Comparison of ENCODE assay signal across 4 cellular contexts in the genomic region with DNA sequence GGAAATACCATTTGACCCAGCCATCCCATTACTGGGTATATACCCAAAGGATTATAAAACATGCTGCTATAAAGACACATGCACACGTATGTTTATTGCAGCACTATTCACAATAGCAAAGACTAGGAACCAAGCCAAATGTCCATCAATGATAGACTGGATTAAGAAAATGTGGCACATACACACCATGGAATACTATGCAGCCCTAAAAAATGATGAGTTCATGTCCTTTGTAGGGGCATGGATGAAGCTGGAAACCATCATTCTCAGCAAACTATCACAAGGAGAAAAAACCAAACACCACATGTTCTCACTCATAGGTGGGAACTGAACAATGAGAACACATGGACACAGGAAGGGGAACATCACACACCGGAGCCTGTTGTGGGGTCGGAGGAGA. TPM values are rescaled to one million over a fixed set of nuclear protein-coding genes. Genes with fewer than 3 reads are reported as not detected.
DNase-seq lines count a peak whose midpoint lies in the region; ATAC-seq, FAIRE-seq and TF ChIP-seq lines count a peak whose summit lies in the region.
"Not testable (repeated sequence)": the region's sequence is repeated elsewhere in the genome, so short reads cannot be mapped to it uniquely, and the experiment has no call there.
"Had no signal": no experiment of that assay in that cellular context is flagged by ENCODE, and none has a peak within 500 bp of the region (broad histone marks: within the 10 kb centered on the region; RNA-seq: fewer than 3 reads in every experiment).

No MANE protein-coding gene starts in this region.

- H3K4me1 Mint-ChIP-seq in activated CD4-positive, alpha-beta T cell treated with anti-CD3 and anti-CD28 coated beads, Interleukin-2, amount 10 ng/mL, durations not matched to agents 24 days and 14 days: not testable (repeated sequence)

- intact Hi-C loops in activated CD4-positive, alpha-beta T cell treated with anti-CD3 and anti-CD28 coated beads, Interleukin-2, amount 10 ng/mL, durations not matched to agents 24 days and 14 days (cut with micrococcal nuclease); K562 (cut with micrococcal nuclease): not testable (repeated sequence)

- H3K9me1 ChIP-seq in K562 (ENCODE audit: control insufficient read depth, insufficient read depth, low read length): not testable (repeated sequence)

- H3K79me2 ChIP-seq in K562 (ENCODE audit: control insufficient read depth, insufficient read depth, low read length): not testable (repeated sequence)

- DNase-seq in activated CD4-positive, alpha-beta T cell treated with anti-CD3 and anti-CD28 coated beads, Interleukin-2, amount 10 ng/mL, durations not matched to agents 24 days and 14 days: peak; percentile 11
- not testable (repeated sequence) for DNase-seq in K562 (ENCODE audit: extremely low read depth in 1 of 4, low spot score in 3 of 4)

- not testable (repeated sequence) for H3K4me1 ChIP-seq in HEK293 (ENCODE audit: control insufficient read depth, insufficient read depth, low read length); K562 (replicated peaks in 1 of 2; ENCODE audit: control insufficient read depth in 2 of 2, insufficient read depth in 2 of 2, low read length in 2 of 2)

- H3K9ac ChIP-seq in K562 (ENCODE audit: insufficient read depth in 1 of 2, low read depth in 2 of 2, low read length in 2 of 2): not testable (repeated sequence)

- POLR2A ChIA-PET in HEK293 (lab: Yijun Ruan, JAX); K562 (lab: Yijun Ruan, JAX): not testable (repeated sequence)

- not testable (repeated sequence) for H3K36me3 ChIP-seq in HEK293 (ENCODE audit: control insufficient read depth in 2 of 2, insufficient read depth in 1 of 2, low read length in 2 of 2); K562 (ENCODE audit: control insufficient read depth, insufficient read depth, low read length)

- not testable (repeated sequence) for H3K27me3 Mint-ChIP-seq in activated CD4-positive, alpha-beta T cell treated with anti-CD3 and anti-CD28 coated beads, Interleukin-2, amount 10 ng/mL, durations not matched to agents 24 days and 14 days

- not testable (repeated sequence) for TF ChIP-seq CTCF in HEK293 (tag by site-specific recombination; IDR thresholded peaks at IDR 0.05); K562 (IDR thresholded peaks at IDR 0.05 in 2 of 3, conservative IDR thresholded peaks at IDR 0.05 in 1 of 3; ENCODE audit: insufficient read depth in 2 of 3, low read depth in 1 of 3, low read length in 3 of 3)

- H3K4me3 Mint-ChIP-seq in activated CD4-positive, alpha-beta T cell treated with anti-CD3 and anti-CD28 coated beads, Interleukin-2, amount 10 ng/mL, durations not matched to agents 24 days and 14 days: not testable (repeated sequence)

- H3K27ac ChIP-seq in HEK293 (ENCODE audit: extremely low read depth, low read depth, low read length); K562 (ENCODE audit: extremely low read depth, low read depth, low read length): not testable (repeated sequence)

- not testable (repeated sequence) for H3K27me3 ChIP-seq in K562 (ENCODE audit: control insufficient read depth in 2 of 2, insufficient read depth in 2 of 2, low read length in 2 of 2)

- not testable (repeated sequence) for FAIRE-seq in K562 (lab: Jason Lieb, UNC)

- H3K4me3 ChIP-seq in HEK293 (ENCODE audit: low read depth, low read length); K562: not testable (repeated sequence)

- not testable (repeated sequence) for H3K4me2 ChIP-seq in K562 (ENCODE audit: insufficient read depth, low read length)

- ATAC-seq in K562: not testable (repeated sequence)

- peaks cover 32% of the 10 kb centered on the region for H3K36me3 Mint-ChIP-seq in activated CD4-positive, alpha-beta T cell treated with anti-CD3 and anti-CD28 coated beads, Interleukin-2, amount 10 ng/mL, durations not matched to agents 24 days and 14 days (ENCODE audit: low read depth)

- in situ Hi-C loops in K562 (cut with MboI): not testable (repeated sequence)

- not testable (repeated sequence) for H3K27ac Mint-ChIP-seq in activated CD4-positive, alpha-beta T cell treated with anti-CD3 and anti-CD28 coated beads, Interleukin-2, amount 10 ng/mL, durations not matched to agents 24 days and 14 days

- not testable (repeated sequence) for H2AFZ ChIP-seq in K562 (ENCODE audit: low read depth, low read length)

- not testable (repeated sequence) for H4K20me1 ChIP-seq in K562 (replicated peaks; ENCODE audit: control insufficient read depth, insufficient read depth, low read length)

- CTCF ChIA-PET in HEK293 (lab: Yijun Ruan, JAX); K562 (lab: Yijun Ruan, JAX; ENCODE audit: low intra/inter-chr PET ratio): not testable (repeated sequence)

- not testable (repeated sequence) for TF ChIP-seq EP300 in K562 (IDR thresholded peaks at IDR 0.05; ENCODE audit: low read length)

- H3K9me3 Mint-ChIP-seq in activated CD4-positive, alpha-beta T cell treated with anti-CD3 and anti-CD28 coated beads, Interleukin-2, amount 10 ng/mL, durations not matched to agents 24 days and 14 days: peaks cover 31% of the 10 kb centered on the region

- 82% methylated on average over 1 of the region's 3 CpGs for WGBS in K562 (ENCODE audit: insufficient coverage, low coverage, missing lambda C conversion rate)

- not testable (repeated sequence) for TF ChIP-seq RAD21 in K562 (CRISPR knock-in tag; conservative IDR thresholded peaks at IDR 0.05 in 1 of 2, IDR thresholded peaks at IDR 0.05 in 1 of 2)

- not testable (repeated sequence) for BruUV-seq in K562 (replicated peaks; lab: Mats Ljungman, UMichigan)

- TF ChIP-seq POLR2A in K562 (conservative IDR thresholded peaks at IDR 0.05): not testable (repeated sequence)

- H3K9me3 ChIP-seq in HEK293 (ENCODE audit: control insufficient read depth, insufficient read depth, low read depth, low read length); K562 (replicated peaks; ENCODE audit: control insufficient read depth, insufficient read depth, low read depth, low read length): not testable (repeated sequence)

TF ChIP-seq in HEK293, 187 proteins besides CTCF, POLR2A, EP300 and RAD21:
- TF ChIP-seq, protein P1, sequence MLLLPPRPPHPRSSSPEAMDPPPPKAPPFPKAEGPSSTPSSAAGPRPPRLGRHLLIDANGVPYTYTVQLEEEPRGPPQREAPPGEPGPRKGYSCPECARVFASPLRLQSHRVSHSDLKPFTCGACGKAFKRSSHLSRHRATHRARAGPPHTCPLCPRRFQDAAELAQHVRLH (tag by site-specific recombination; IDR thresholded peaks at IDR 0.05): 0 out of 2 replicates have a peak, but pooled peaks have one; percentile 22
- peak; percentile 80 for TF ChIP-seq ZNF146 (tag by site-specific recombination; IDR thresholded peaks at IDR 0.05)
TF ChIP-seq in HEK293: peak in this region for 2; not testable (repeated sequence) for 185.

TF ChIP-seq in K562, 482 proteins besides CTCF, POLR2A, EP300 and RAD21:
- TF ChIP-seq BCOR (IDR thresholded peaks at IDR 0.05): peak; percentile 81
- TF ChIP-seq ZNF146 (CRISPR knock-in tag; IDR thresholded peaks at IDR 0.05; ENCODE audit: unreplicated experiment): peak; percentile 32
TF ChIP-seq in K562: peak in this region for 2; not testable (repeated sequence) for 480.

RNA-seq across cellular contexts. Expression of a gene that starts 41.4 kb away (rescaled TPM):
- 17.1 and 18.3 TPM in 2 replicates for total RNA-seq in activated CD4-positive, alpha-beta T cell treated with anti-CD3 and anti-CD28 coated beads, Interleukin-2, amount 10 ng/mL, durations not matched to agents 24 days and 14 days
- 1.00 and 1.4 TPM in 2 replicates for total RNA-seq in K562 (2011; cell fraction: chromatin; rRNA removed; ENCODE audit: low replicate concordance)
- 0.50 and 0.53 TPM in 2 replicates for total RNA-seq in K562 (2011; cell fraction: nucleolus; rRNA removed)
- total RNA-seq in K562 (2011; cell fraction: nucleoplasm; rRNA removed): 0.73 and 1.5 TPM in 2 replicates
- total RNA-seq in K562 (2014; rRNA removed) (0.41 and 0.49 TPM in 2 replicates), K562 (2014; rRNA removed; fragmentation: Illumina TruSeq; extraction: Trizol) (0.40 and 0.57 TPM in 2 replicates), K562 (2015; rRNA removed; fragmentation: Illumina TruSeq; extraction: Trizol) (0.43 and 0.45 TPM in 2 replicates), K562 (2021) (0.98 and 1.00 TPM in 2 replicates)
- polyA plus RNA-seq in K562 (2011; rRNA removed) (0.26 and 0.32 TPM in 2 replicates), K562 (2014; fragmentation: Illumina TruSeq; extraction: Trizol) (0.97 and 1.1 TPM in 2 replicates), K562 (2014; fragmentation: Nextera tagmentation; extraction: Ambion mirVana) (under 1 TPM; 0.29 to 0.51 TPM), K562 (2014; rRNA removed) (0.30 and 0.86 TPM in 2 replicates)
- 0.10 and 0.16 TPM in 2 replicates for polyA plus RNA-seq in K562 (2011; cell fraction: cytosol; rRNA removed)
- polyA plus RNA-seq in K562 (2011; cell fraction: nucleus; rRNA removed): 0.65 and 2.2 TPM in 2 replicates
- 1.6 and 4.5 TPM in 2 replicates for polyA plus RNA-seq in K562 (2012)
- 0.15 and 0.25 TPM in 2 replicates for polyA minus RNA-seq in K562 (2011; rRNA and poly(A)+ RNA removed)
- 0.19 TPM in 1 of 2 replicates, not detected in the other for polyA minus RNA-seq in K562 (2011; cell fraction: cytosol; rRNA and poly(A)+ RNA removed)
- 0.44 and 0.54 TPM in 2 replicates for polyA minus RNA-seq in K562 (2011; cell fraction: nucleus; rRNA and poly(A)+ RNA removed)
- total RNA-seq: Caco-2 had no signal
